12 cellular contexts compared by ENCODE assay signal in the genomic region with DNA sequence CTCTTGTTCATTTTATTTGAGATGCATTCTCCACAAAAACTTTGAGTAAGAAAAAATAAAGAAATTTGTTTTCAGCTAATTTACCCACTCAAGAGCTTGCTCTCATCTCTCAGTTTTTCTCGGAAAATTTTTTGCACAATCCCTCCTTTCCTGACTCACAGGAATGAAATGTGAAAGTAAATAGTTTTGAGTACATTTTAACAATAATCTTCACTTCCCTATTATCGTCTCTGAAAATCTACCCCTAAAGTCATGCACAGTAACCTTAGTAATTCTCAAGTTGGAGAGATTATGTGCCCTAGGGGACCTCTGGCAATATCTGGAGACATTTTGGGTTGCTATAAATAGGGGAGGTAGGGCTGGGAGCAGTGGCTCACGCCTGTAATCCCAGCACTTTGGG. TPM values are rescaled to one million over a fixed set of nuclear protein-coding genes. Genes with fewer than 3 reads are reported as not detected.
DNase-seq lines count a peak whose midpoint lies in the region; ATAC-seq, FAIRE-seq and TF ChIP-seq lines count a peak whose summit lies in the region.
"Had no signal": no experiment of that assay in that cellular context is flagged by ENCODE, and none has a peak within 500 bp of the region (broad histone marks: within the 10 kb centered on the region; RNA-seq: fewer than 3 reads in every experiment).

No MANE protein-coding gene starts in this region.

- peak overlapping the region; percentile 17 for H3K27ac Mint-ChIP-seq in endothelial cell (ENCODE audit: unreplicated experiment)
- H3K27ac Mint-ChIP-seq: T-helper 1 cell treated with Interleukin-12 subunit alpha and Interleukin-12 subunit beta and Interleukin-4 antibody, amounts not matched to agents 30 μg/mL and 1 μg/mL, for 36 hours had no signal

- H3K4me3 ChIP-seq in AG04450 (ENCODE audit: low read depth, low read length) (no peak overlapping the region), LNCaP clone FGC (ENCODE audit: low read depth, low read length) (peak overlapping the region; percentile 29), pancreas (peak overlapping the region in 2 of 4 donors; percentile 57 to 93)

- peaks cover 41% of the 10 kb centered on the region for H3K4me1 Mint-ChIP-seq in endothelial cell (ENCODE audit: unreplicated experiment)

- CTCF ChIA-PET in AG04450 (lab: Charles Lee) = interaction anchor here (1.6 kb wide), 2 partner anchors 21 to 53 kb away, joined by 3 to 4 read pairs; no protein-coding TSS in a partner anchor

- ATAC-seq in pancreas (no peak), HG03432 (IDR thresholded peaks at IDR 0.05; ENCODE audit: unreplicated experiment) (no peak)

- H3K4me1 ChIP-seq in pancreas = peaks cover 22 to 49% (median 26%) of the 10 kb centered on the region in 3 donors

- H3K9me3 Mint-ChIP-seq in endothelial cell (ENCODE audit: unreplicated experiment) = no peaks in the 10 kb centered on the region
- H3K9me3 Mint-ChIP-seq: T-helper 1 cell treated with Interleukin-12 subunit alpha and Interleukin-12 subunit beta and Interleukin-4 antibody, amounts not matched to agents 30 μg/mL and 1 μg/mL, for 36 hours had no signal

- POLR2A ChIA-PET in AG04450 (lab: Yijun Ruan, JAX) = no interaction called here

- H3K9me3 ChIP-seq in AG04450 (ENCODE audit: control insufficient read depth, insufficient read depth, low read length) (peaks cover 5% of the 10 kb centered on the region; the same call in 1 of the 2 replicates), pancreas (no peaks in the 10 kb centered on the region)

- H3K4me3 Mint-ChIP-seq in endothelial cell (ENCODE audit: unreplicated experiment) = no peak overlapping the region
- H3K4me3 Mint-ChIP-seq: T-helper 1 cell treated with Interleukin-12 subunit alpha and Interleukin-12 subunit beta and Interleukin-4 antibody, amounts not matched to agents 30 μg/mL and 1 μg/mL, for 36 hours had no signal

- H3K36me3 ChIP-seq in pancreas = no peaks in the 10 kb centered on the region

- FAIRE-seq in pancreas (lab: Jason Lieb, UNC) = no peak

- H3K27me3 ChIP-seq in AG04450 (ENCODE audit: control insufficient read depth, insufficient read depth, low read length) (no peaks in the 10 kb centered on the region), pancreas (no peaks in the 10 kb centered on the region)

- H3K36me3 Mint-ChIP-seq in endothelial cell (ENCODE audit: low read depth, unreplicated experiment) = no peaks in the 10 kb centered on the region

- DNase-seq in AG04450 (ENCODE audit: low read depth, low spot score) = no peak
- DNase-seq in LNCaP clone FGC (ENCODE audit: low read depth) = no peak
- DNase-seq in endothelial cell (ENCODE audit: low spot score) = no peak
- DNase-seq in pancreas = no peak
- DNase-seq in CD1c-positive myeloid dendritic cell (ENCODE audit: extremely low spot score) = no peak
- DNase-seq in amygdala (lab: John Stamatoyannopoulos, UW) = no peak
- DNase-seq in ecto neural progenitor cell (ENCODE audit: low spot score) = no peak
- DNase-seq: islet precursor cell; NCI-H1694 treated with DMSO at 0.1 percent for 48 hours; NK-92 treated with Interleukin-12 subunit alpha and Interleukin-12 subunit beta, amount 100 ng/mL, for 24 hours had no signal

- 16 to 19% methylated on average over 3 of the region's 3 CpGs for WGBS in pancreas, 2 donors

- TF ChIP-seq CTCF in AG04450 (IDR thresholded peaks at IDR 0.05; ENCODE audit: low read depth, low read length) (no peak), LNCaP clone FGC (IDR thresholded peaks at IDR 0.05; ENCODE audit: control insufficient read depth, extremely low read depth, insufficient read depth) (no peak), endothelial cell (IDR thresholded peaks at IDR 0.05; ENCODE audit: unreplicated experiment) (no peak), pancreas (IDR thresholded peaks at IDR 0.05) (no peak)

- H3K27ac ChIP-seq in AG04450 (ENCODE audit: low read depth, low read length) = peak overlapping the region; percentile 39
- H3K27ac ChIP-seq in pancreas = peak overlapping the region; percentile 47 to 92 (median 71)

- H3K27me3 Mint-ChIP-seq in endothelial cell (ENCODE audit: unreplicated experiment) = peaks cover 9% of the 10 kb centered on the region

- intact Hi-C loops in pancreas (cut with DNase I) = no loop called here

RNA-seq across cellular contexts. Expression of gene CYB5A, which starts 2.6 kb away (rescaled TPM):
- polyA plus RNA-seq in AG04450 (2011; rRNA removed) (93.5 and 95.2 TPM in 2 replicates), pancreas (100 to 1,000 TPM; 135 to 178 TPM)
- polyA minus RNA-seq in AG04450 (2011; rRNA and poly(A)+ RNA removed) = 36.1 and 38.0 TPM in 2 replicates
- total RNA-seq in endothelial cell (ENCODE audit: unreplicated experiment) (119 TPM), pancreas (100 to 1,000 TPM; 120 to 228 (median 177) TPM)

RNA-seq across cellular contexts. Expression of gene C18orf63, which starts 26.5 kb away (rescaled TPM):
- not detected in 2 replicates for polyA plus RNA-seq in AG04450 (2011; rRNA removed)
- not detected in 2 replicates for polyA minus RNA-seq in AG04450 (2011; rRNA and poly(A)+ RNA removed)
- total RNA-seq in endothelial cell (ENCODE audit: unreplicated experiment) = not detected
- total RNA-seq in pancreas = not detected
- polyA plus RNA-seq in pancreas = not detected
